In the genomic region with DNA sequence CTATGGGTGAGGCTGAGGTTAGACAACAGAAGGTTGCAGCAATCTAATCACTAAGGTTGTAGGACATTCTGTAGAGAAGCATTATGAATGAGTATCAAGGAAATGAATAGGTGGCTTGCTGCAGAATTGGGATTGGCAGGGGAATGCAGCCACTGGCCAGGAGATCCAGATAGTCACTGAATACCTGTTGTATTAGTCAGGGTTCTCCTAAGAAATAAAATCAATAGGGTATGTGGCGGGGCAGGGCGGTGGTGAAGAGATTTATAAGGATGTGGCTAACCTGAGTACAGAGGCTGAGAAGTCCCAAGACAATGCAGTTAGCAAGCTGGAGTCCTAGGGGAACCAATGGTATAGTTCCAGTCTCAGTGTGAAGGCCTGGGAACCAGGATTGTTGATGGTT, we compare ENCODE assay signal across 24 cellular contexts.
A peak's percentile ranks its signal among the peaks of the same experiment; 100 is the strongest.
DNase-seq lines count a peak whose midpoint lies in the region; ATAC-seq, FAIRE-seq and TF ChIP-seq lines count a peak whose summit lies in the region.
"Had no signal": no experiment of that assay in that cellular context is flagged by ENCODE, and none has a peak within 500 bp of the region (broad histone marks: within the 10 kb centered on the region; RNA-seq: fewer than 3 reads in every experiment).

No MANE protein-coding gene starts in this region.

- 67 to 91% (median 86%) methylated on average over 2 of the region's 2 CpGs for WGBS in small intestine, 3 donors
- WGBS in GM23248 (ENCODE audit: low coverage in 1 of 2, low lambda C conversion rate in 2 of 2, missing lambda C conversion rate in 2 of 2), 2 experiments = 91 to 95% methylated on average over 2 of the region's 2 CpGs

- no peak overlapping the region for H2AFZ ChIP-seq in GM23248

- intact Hi-C loops in CD8-positive, alpha-beta T cell (cut with DNase I, micrococcal nuclease) = no loop called here

- no peaks in the 10 kb centered on the region for H3K4me1 Mint-ChIP-seq in CD8-positive, alpha-beta T cell (ENCODE audit: low read depth)
- H3K4me1 Mint-ChIP-seq: CD4-positive, CD25-positive, alpha-beta regulatory T cell had no signal

- H3F3A ChIP-seq in GM23248 (ENCODE audit: insufficient read depth) = no peaks in the 10 kb centered on the region

- H3K9me3 ChIP-seq in RWPE2 (ENCODE audit: severe bottlenecking) = no peaks in the 10 kb centered on the region
- no peaks in the 10 kb centered on the region for H3K9me3 ChIP-seq in small intestine (ENCODE audit: control insufficient read depth, low read depth)
- H3K9me3 ChIP-seq in GM23248 (ENCODE audit: low read depth) = no peaks in the 10 kb centered on the region
- H3K9me3 ChIP-seq in CD8-positive, alpha-beta T cell (ENCODE audit: low read length) = no peaks in the 10 kb centered on the region
- H3K9me3 ChIP-seq: SK-N-SH had no signal

- no peak overlapping the region for H3K4me3 ChIP-seq in RWPE2 (ENCODE audit: severe bottlenecking)
- no peak overlapping the region for H3K4me3 ChIP-seq in small intestine (ENCODE audit: low read depth in 1 of 2, low read length in 2 of 2)
- H3K4me3 ChIP-seq in GM23248 = no peak overlapping the region
- H3K4me3 ChIP-seq in CD8-positive, alpha-beta T cell (ENCODE audit: low read depth, low read length) = no peak overlapping the region

- H3K36me3 Mint-ChIP-seq in CD8-positive, alpha-beta T cell = peaks cover 11% of the 10 kb centered on the region

- no peak overlapping the region for H3K4me2 ChIP-seq in GM23248 (ENCODE audit: unreplicated experiment)
- H3K4me2 ChIP-seq: SK-N-SH had no signal

- no peak for FAIRE-seq in small intestine (lab: Jason Lieb, UNC)
- FAIRE-seq: G401.6, GM12892, GM18507, H54 had no signal

- ATAC-seq in RWPE2 (ENCODE audit: low read depth) (peak; percentile 92), foreskin keratinocyte (peak; percentile 84), GM19452 (IDR thresholded peaks at IDR 0.05; ENCODE audit: unreplicated experiment) (no peak)
- ATAC-seq in CD8-positive, alpha-beta T cell = no peak

- H3K27ac ChIP-seq in RWPE2 (ENCODE audit: poor library complexity, severe bottlenecking) = peak overlapping the region; percentile 51
- no peak overlapping the region for H3K27ac ChIP-seq in foreskin keratinocyte
- no peak overlapping the region for H3K27ac ChIP-seq in small intestine (ENCODE audit: low read depth in 1 of 2, low read length in 1 of 2)
- no peak overlapping the region for H3K27ac ChIP-seq in substantia nigra (ENCODE audit: low read depth, low read length, poor library complexity, severe bottlenecking)
- H3K27ac ChIP-seq in GM23248 = no peak overlapping the region
- H3K27ac ChIP-seq in CD8-positive, alpha-beta T cell (ENCODE audit: low read depth, low read length) = no peak overlapping the region

- no peak overlapping the region for H3K9ac ChIP-seq in GM23248
- H3K9ac ChIP-seq: SK-N-SH had no signal

- DNase-seq in HT1080 (ENCODE audit: low read depth) (peak; percentile 62), RWPE2 (ENCODE audit: low spot score) (no peak), foreskin keratinocyte (peak; percentile 28 to 67), small intestine (peak; percentile 52), substantia nigra (lab: John Stamatoyannopoulos, UW) (no peak), GM23248 (no peak)
- no peak for DNase-seq in CD8-positive, alpha-beta T cell
- DNase-seq: CD4-positive, CD25-positive, alpha-beta regulatory T cell; COR-L47; DMS 273 treated with DMSO at 0.1 percent for 48 hours; DMS79 treated with DMSO at 0.1 percent for 48 hours; KBM-7; NCI-H1105 treated with DMSO at 0.1 percent for 48 hours; NCI-H1694 treated with DMSO at 0.1 percent for 48 hours; NCI-H446; NCI-H526; RPMI8226; SIG-M5; SK-N-SH had no signal

- TF ChIP-seq CTCF in RWPE2 (IDR thresholded peaks at IDR 0.05; ENCODE audit: poor library complexity, severe bottlenecking) (no peak), foreskin keratinocyte (conservative IDR thresholded peaks at IDR 0.05) (no peak)
- no peak for TF ChIP-seq CTCF in CD8-positive, alpha-beta T cell (IDR thresholded peaks at IDR 0.05)

- H3K27ac Mint-ChIP-seq in CD8-positive, alpha-beta T cell = no peak overlapping the region
- H3K27ac Mint-ChIP-seq: CD4-positive, CD25-positive, alpha-beta regulatory T cell had no signal

- H3K27me3 ChIP-seq in RWPE2 (ENCODE audit: insufficient read depth, poor library complexity, severe bottlenecking) (no peaks in the 10 kb centered on the region), foreskin keratinocyte (no peaks in the 10 kb centered on the region), small intestine (ENCODE audit: control insufficient read depth in 2 of 2, insufficient read depth in 2 of 2, low read length in 2 of 2) (no peaks in the 10 kb centered on the region), GM23248 (replicated peaks; ENCODE audit: insufficient read depth) (no peaks in the 10 kb centered on the region)
- no peaks in the 10 kb centered on the region for H3K27me3 ChIP-seq in CD8-positive, alpha-beta T cell (ENCODE audit: insufficient read depth, low read length)

- H3K4me1 ChIP-seq in RWPE2 (ENCODE audit: insufficient read depth, poor library complexity, severe bottlenecking) (no peaks in the 10 kb centered on the region), foreskin keratinocyte (peaks cover 6% of the 10 kb centered on the region), small intestine (ENCODE audit: control insufficient read depth in 2 of 2, insufficient read depth in 1 of 2, low read depth in 1 of 2, low read length in 1 of 2) (peaks cover 2 to 3% of the 10 kb centered on the region in 2 donors), GM23248 (ENCODE audit: insufficient read depth) (peaks cover 12% of the 10 kb centered on the region; the same call in 1 of the 2 replicates)
- no peaks in the 10 kb centered on the region for H3K4me1 ChIP-seq in CD8-positive, alpha-beta T cell (ENCODE audit: insufficient read depth, low read length)

- POLR2A ChIA-PET in CD8-positive, alpha-beta T cell (lab: Charles Lee) = no interaction called here

- peaks cover 4% of the 10 kb centered on the region for H3K9me3 Mint-ChIP-seq in CD8-positive, alpha-beta T cell

- H3K36me3 ChIP-seq in RWPE2 (ENCODE audit: low read depth) (no peaks in the 10 kb centered on the region), small intestine (ENCODE audit: control insufficient read depth in 2 of 2, insufficient read depth in 2 of 2, low read length in 2 of 2) (no peaks in the 10 kb centered on the region), GM23248 (ENCODE audit: low read depth) (no peaks in the 10 kb centered on the region)
- H3K36me3 ChIP-seq in CD8-positive, alpha-beta T cell (ENCODE audit: insufficient read depth, low read length) = no peaks in the 10 kb centered on the region

- no peak overlapping the region for H3K4me3 Mint-ChIP-seq in CD8-positive, alpha-beta T cell
- H3K4me3 Mint-ChIP-seq: CD4-positive, CD25-positive, alpha-beta regulatory T cell had no signal

- in situ Hi-C loops in GM23248 (cut with MboI) = no loop called here

- no peaks in the 10 kb centered on the region for H3K27me3 Mint-ChIP-seq in CD8-positive, alpha-beta T cell (ENCODE audit: low read depth)

- no peaks in the 10 kb centered on the region for H3K9me2 ChIP-seq in GM23248 (ENCODE audit: insufficient read depth)
- H3K9me2 ChIP-seq: SK-N-SH had no signal

- CTCF ChIA-PET in CD8-positive, alpha-beta T cell (lab: Charles Lee) = no interaction called here

- H4K20me1 ChIP-seq in GM23248 (ENCODE audit: insufficient read depth) = no peaks in the 10 kb centered on the region

- H3K79me2 ChIP-seq in GM23248 (ENCODE audit: insufficient read depth) = no peaks in the 10 kb centered on the region

Comparison
In these comparisons a context has a peak if more than half of its experiments do, and no peak if none do; other contexts are left out.
1. DNase-seq: peak in HT1080 (single experiment), foreskin keratinocyte (2 of 2) and small intestine (single experiment); none in RWPE2 (single experiment), substantia nigra (0 of 49), GM23248 (single experiment) and CD8-positive, alpha-beta T cell (0 of 7).
2. ATAC-seq: peak in RWPE2 (single experiment) and foreskin keratinocyte (single experiment); none in GM19452 (single experiment) and CD8-positive, alpha-beta T cell (single experiment).